11 cellular contexts compared by ENCODE assay signal in genomic region chr2:203758841-203759691, GRCh38. TPM values are rescaled to one million over a fixed set of nuclear protein-coding genes. Genes with fewer than 3 reads are reported as not detected.
A peak's percentile ranks its signal among the peaks of the same experiment; 100 is the strongest.
DNase-seq lines count a peak whose midpoint lies in the region; ATAC-seq, FAIRE-seq and TF ChIP-seq lines count a peak whose summit lies in the region.
"Had no signal": no experiment of that assay in that cellular context is flagged by ENCODE, and none has a peak within 500 bp of the region (broad histone marks: within the 10 kb centered on the region; RNA-seq: fewer than 3 reads in every experiment).

No MANE protein-coding gene starts in this region.

- intact Hi-C loops in posterior cingulate gyrus (cut with DNase I): no loop called here

- H3K27ac Mint-ChIP-seq in T-helper 1 cell treated with Interleukin-12 subunit alpha and Interleukin-12 subunit beta and Interleukin-4 antibody, amounts not matched to agents 30 μg/mL and 1 μg/mL, for 36 hours: peak overlapping the region; percentile 55

- no peak for ATAC-seq in HG02870 (IDR thresholded peaks at IDR 0.05; ENCODE audit: unreplicated experiment)

- peak; percentile 82 for FAIRE-seq in RCC 7860 (lab: Jason Lieb, UNC)

- H3K4me1 Mint-ChIP-seq in T-helper 1 cell treated with Interleukin-12 subunit alpha and Interleukin-12 subunit beta and Interleukin-4 antibody, amounts not matched to agents 30 μg/mL and 1 μg/mL, for 36 hours (ENCODE audit: low read depth): peaks cover 28% of the 10 kb centered on the region

- no peak for TF ChIP-seq CTCF in fibroblast of mammary gland (conservative IDR thresholded peaks at IDR 0.05; ENCODE audit: control insufficient read depth, insufficient read depth, low read depth, low read length)

- no peaks in the 10 kb centered on the region for H3K27me3 ChIP-seq in skeletal muscle satellite cell (ENCODE audit: control insufficient read depth, insufficient read depth, low read length)
- H3K27me3 ChIP-seq: cardiac muscle cell had no signal

- no peak for DNase-seq in T-helper 1 cell
- peak; percentile 93 for DNase-seq in RCC 7860 (ENCODE audit: low spot score)
- peak; percentile 88 for DNase-seq in fibroblast of mammary gland (ENCODE audit: low read depth)
- no peak for DNase-seq in NCI-H345 treated with DMSO at 0.1 percent for 48 hours (lab: John Stamatoyannopoulos, UW; ENCODE audit: unreplicated experiment)
- no peak for DNase-seq in posterior cingulate gyrus
- DNase-seq: hippocampal formation, NCI-H524 treated with DMSO at 0.1 percent for 48 hours had no signal

- no peak overlapping the region for H3K4me3 Mint-ChIP-seq in T-helper 1 cell treated with Interleukin-12 subunit alpha and Interleukin-12 subunit beta and Interleukin-4 antibody, amounts not matched to agents 30 μg/mL and 1 μg/mL, for 36 hours

- H3K9me3 Mint-ChIP-seq in T-helper 1 cell treated with Interleukin-12 subunit alpha and Interleukin-12 subunit beta and Interleukin-4 antibody, amounts not matched to agents 30 μg/mL and 1 μg/mL, for 36 hours: peaks cover 49% of the 10 kb centered on the region

- no peak overlapping the region for H3K4me3 ChIP-seq in fibroblast of mammary gland (ENCODE audit: control insufficient read depth, low read depth, low read length)
- peak overlapping the region; percentile 33 for H3K4me3 ChIP-seq in skeletal muscle satellite cell (ENCODE audit: low read length)
- H3K4me3 ChIP-seq: cardiac muscle cell had no signal

- peaks cover 80% of the 10 kb centered on the region for H3K36me3 Mint-ChIP-seq in T-helper 1 cell treated with Interleukin-12 subunit alpha and Interleukin-12 subunit beta and Interleukin-4 antibody, amounts not matched to agents 30 μg/mL and 1 μg/mL, for 36 hours (ENCODE audit: low read depth)

- H3K4me2 ChIP-seq in skeletal muscle satellite cell (ENCODE audit: low read length): peak overlapping the region; percentile 53

- H3K4me1 ChIP-seq in skeletal muscle satellite cell (ENCODE audit: control insufficient read depth, insufficient read depth, low read length): peaks cover 39% of the 10 kb centered on the region

- H3K9ac ChIP-seq in skeletal muscle satellite cell (ENCODE audit: low read depth, low read length): peak overlapping the region; percentile 66

- no peaks in the 10 kb centered on the region for H3K36me3 ChIP-seq in skeletal muscle satellite cell (ENCODE audit: insufficient read depth, low read length)
- H3K36me3 ChIP-seq: cardiac muscle cell had no signal

- H3K27me3 Mint-ChIP-seq in T-helper 1 cell treated with Interleukin-12 subunit alpha and Interleukin-12 subunit beta and Interleukin-4 antibody, amounts not matched to agents 30 μg/mL and 1 μg/mL, for 36 hours (ENCODE audit: low read depth): no peaks in the 10 kb centered on the region

- H3K9me3 ChIP-seq in skeletal muscle satellite cell (replicated peaks; ENCODE audit: low read length): no peaks in the 10 kb centered on the region

RNA-seq across cellular contexts. Expression of gene CD28, which starts 52.6 kb away (rescaled TPM):
- not detected in 2 replicates for total RNA-seq in skeletal muscle satellite cell (2012; rRNA removed)
- total RNA-seq: cardiac muscle cell had no signal

Comparison
In these comparisons a context has a peak if more than half of its experiments do, and no peak if none do; other contexts are left out.
1. DNase-seq: peak in RCC 7860 (single experiment) and fibroblast of mammary gland (single experiment); none in T-helper 1 cell (0 of 5), NCI-H345 treated with DMSO at 0.1 percent for 48 hours (single experiment) and posterior cingulate gyrus (0 of 10).